Comparison of ENCODE assay signal across 11 cellular contexts in the genomic region with DNA sequence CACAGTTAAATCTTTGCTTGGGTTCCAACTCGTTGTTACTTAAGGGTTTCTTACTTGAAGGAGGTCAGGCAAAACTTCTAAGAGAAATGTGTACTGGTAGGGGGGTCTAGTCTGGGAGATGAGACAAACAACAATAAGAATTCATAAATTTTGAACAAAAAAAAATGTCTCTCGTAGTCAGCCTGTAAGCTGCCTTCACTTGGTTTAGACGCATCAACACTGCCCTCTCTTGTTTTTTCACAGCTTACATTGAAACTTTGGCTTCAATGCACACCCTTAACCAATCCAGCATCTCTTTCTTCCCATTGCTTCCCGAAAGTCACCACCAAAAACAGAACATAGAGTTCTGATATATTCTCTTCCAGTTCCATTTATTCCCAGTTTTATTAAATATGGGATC.
DNase-seq lines count a peak whose midpoint lies in the region; ATAC-seq and TF ChIP-seq lines count a peak whose summit lies in the region.
"Had no signal": no experiment of that assay in that cellular context is flagged by ENCODE, and none has a peak within 500 bp of the region (broad histone marks: within the 10 kb centered on the region; RNA-seq: fewer than 3 reads in every experiment).

No MANE protein-coding gene starts in this region.

- no peaks in the 10 kb centered on the region for H3K79me2 ChIP-seq in PC-9 (ENCODE audit: low read depth)

- H3F3A ChIP-seq in PC-9 (ENCODE audit: insufficient read depth, low read depth): no peaks in the 10 kb centered on the region

- TF ChIP-seq CTCF in cardiac muscle cell (IDR thresholded peaks at IDR 0.05; ENCODE audit: low read depth, low read length): peak; percentile 59
- peak; percentile 62 for TF ChIP-seq CTCF in type B pancreatic cell (conservative IDR thresholded peaks at IDR 0.05)
- no peak for TF ChIP-seq CTCF in PC-9 (conservative IDR thresholded peaks at IDR 0.05)

- no peak for ATAC-seq in Right ventricle myocardium inferior
- ATAC-seq: left colon had no signal

- no peaks in the 10 kb centered on the region for H3K27me3 ChIP-seq in cardiac muscle cell
- H3K27me3 ChIP-seq in PC-9 (ENCODE audit: insufficient read depth, low read depth): no peaks in the 10 kb centered on the region
- H3K27me3 ChIP-seq: testis had no signal

- DNase-seq in cardiac muscle cell (ENCODE audit: low read depth in 1 of 2, low spot score in 1 of 2) (peak; percentile 39 to 85), Right ventricle myocardium inferior (ENCODE audit: missing footprints) (no peak), RKO (ENCODE audit: low spot score) (peak; percentile 14), fibroblast of peridontal ligament (ENCODE audit: extremely low read depth) (peak; percentile 83), type B pancreatic cell (ENCODE audit: extremely low spot score, unreplicated experiment) (no peak), NCI-H1048 (lab: John Stamatoyannopoulos, UW) (no peak), PC-9 (no peak)
- DNase-seq in activated naive CD4-positive, alpha-beta T cell treated with anti-CD3 and anti-CD28 coated beads, Interleukin-2, amount 50 U/mL, for 16 hours: no peak
- DNase-seq: CD4-positive, CD25-positive, alpha-beta regulatory T cell; left colon; testis had no signal

- H3K36me3 Mint-ChIP-seq in type B pancreatic cell: no peaks in the 10 kb centered on the region
- H3K36me3 Mint-ChIP-seq: CD4-positive, CD25-positive, alpha-beta regulatory T cell had no signal

- no peaks in the 10 kb centered on the region for H3K9me3 Mint-ChIP-seq in type B pancreatic cell

- no peak overlapping the region for H3K4me3 Mint-ChIP-seq in type B pancreatic cell
- H3K4me3 Mint-ChIP-seq: CD4-positive, CD25-positive, alpha-beta regulatory T cell had no signal

- H3K9me2 ChIP-seq in PC-9 (ENCODE audit: insufficient read depth): no peaks in the 10 kb centered on the region

- CTCF ChIA-PET in PC-9 (lab: Charles Lee): no interaction called here

- H3K36me3 ChIP-seq in cardiac muscle cell (no peaks in the 10 kb centered on the region), PC-9 (ENCODE audit: low read depth) (no peaks in the 10 kb centered on the region)

- H3K4me1 Mint-ChIP-seq in type B pancreatic cell (ENCODE audit: unreplicated experiment): peaks cover 3% of the 10 kb centered on the region
- H3K4me1 Mint-ChIP-seq: CD4-positive, CD25-positive, alpha-beta regulatory T cell had no signal

- H3K9me3 ChIP-seq in cardiac muscle cell (ENCODE audit: low read depth) (no peaks in the 10 kb centered on the region), PC-9 (ENCODE audit: insufficient read depth, low read depth) (no peaks in the 10 kb centered on the region)
- H3K9me3 ChIP-seq: testis had no signal

- H3K4me3 ChIP-seq in cardiac muscle cell (no peak overlapping the region), PC-9 (no peak overlapping the region)
- H3K4me3 ChIP-seq: testis had no signal

- H3K27me3 Mint-ChIP-seq in type B pancreatic cell: no peaks in the 10 kb centered on the region
- H3K27me3 Mint-ChIP-seq: CD4-positive, CD25-positive, alpha-beta regulatory T cell had no signal

- H3K27ac ChIP-seq in cardiac muscle cell (no peak overlapping the region), PC-9 (no peak overlapping the region)
- H3K27ac ChIP-seq: testis had no signal

- peaks cover 19% of the 10 kb centered on the region for H3K4me1 ChIP-seq in cardiac muscle cell (ENCODE audit: low read depth)
- H3K4me1 ChIP-seq in PC-9 (replicated peaks; ENCODE audit: insufficient read depth): no peaks in the 10 kb centered on the region
- H3K4me1 ChIP-seq: testis had no signal

- no peak overlapping the region for H3K27ac Mint-ChIP-seq in type B pancreatic cell
- H3K27ac Mint-ChIP-seq: CD4-positive, CD25-positive, alpha-beta regulatory T cell had no signal

- H3K4me2 ChIP-seq in PC-9: no peak overlapping the region

- intact Hi-C loops in Right ventricle myocardium inferior (cut with DNase I): no loop called here
- intact Hi-C loops in PC-9 (cut with micrococcal nuclease; ENCODE audit: unreplicated experiment): no loop called here

- H4K20me1 ChIP-seq in PC-9 (ENCODE audit: insufficient read depth): no peaks in the 10 kb centered on the region

- POLR2A ChIA-PET in PC-9 (lab: Charles Lee; ENCODE audit: unreplicated experiment): no interaction called here

- H2AFZ ChIP-seq in PC-9: no peak overlapping the region

- no TSS peak for BruUV-seq in PC-9 (replicated peaks; lab: Mats Ljungman, UMichigan)

Comparison
In these comparisons a context has a peak if more than half of its experiments do, and no peak if none do; other contexts are left out.
1. DNase-seq: peak in cardiac muscle cell (2 of 2), RKO (single experiment) and fibroblast of peridontal ligament (single experiment); none in Right ventricle myocardium inferior (single experiment), type B pancreatic cell (single experiment), activated naive CD4-positive, alpha-beta T cell treated with anti-CD3 and anti-CD28 coated beads, Interleukin-2, amount 50 U/mL, for 16 hours (single experiment), NCI-H1048 (single experiment) and PC-9 (0 of 2).